ENCODE assay signal across 20 cellular contexts in genomic region chr1:65572701-65573421, GRCh38.
A peak's percentile ranks its signal among the peaks of the same experiment; 100 is the strongest.
DNase-seq lines count a peak whose midpoint lies in the region; ATAC-seq, FAIRE-seq and TF ChIP-seq lines count a peak whose summit lies in the region.
"Had no signal": no experiment of that assay in that cellular context is flagged by ENCODE, and none has a peak within 500 bp of the region (broad histone marks: within the 10 kb centered on the region; RNA-seq: fewer than 3 reads in every experiment).

No MANE protein-coding gene starts in this region.

- CTCF ChIA-PET in HepG2 (lab: Yijun Ruan, JAX; ENCODE audit: low intra/inter-chr PET ratio, low total read pairs): no interaction called here
- CTCF ChIA-PET in WTC11 (lab: Charles Lee): interaction anchor here (1.0 kb wide), 1 partner anchor 115 kb away, joined by 3 read pairs; no protein-coding TSS in a partner anchor
- CTCF ChIA-PET in T-cell (lab: Charles Lee): no interaction called here

- no peaks in the 10 kb centered on the region for H3K27me3 Mint-ChIP-seq in WTC11 (ENCODE audit: low read depth)
- H3K27me3 Mint-ChIP-seq in T-cell: no peaks in the 10 kb centered on the region

- no peak overlapping the region for H3K9ac ChIP-seq in HepG2 (ENCODE audit: insufficient read depth, low read depth, low read length)
- H3K9ac ChIP-seq: KMS-11 had no signal

- TF ChIP-seq RAD21 in HepG2 (CRISPR knock-in tag; IDR thresholded peaks at IDR 0.05): no peak

- no peaks in the 10 kb centered on the region for H4K20me1 ChIP-seq in HepG2 (ENCODE audit: insufficient read depth, low read length)

- H3K4me1 Mint-ChIP-seq in WTC11 (peaks cover 7% of the 10 kb centered on the region), T-cell (no peaks in the 10 kb centered on the region)

- POLR2A ChIA-PET in HepG2 (lab: Yijun Ruan, JAX): no interaction called here
- POLR2A ChIA-PET in WTC11 (lab: Charles Lee): interaction anchor here (0.6 kb wide), 1 partner anchor 67 kb away, joined by 4 read pairs; no protein-coding TSS in a partner anchor
- POLR2A ChIA-PET in T-cell (lab: Charles Lee): no interaction called here

- no peak overlapping the region for H3K4me3 Mint-ChIP-seq in WTC11
- no peak overlapping the region for H3K4me3 Mint-ChIP-seq in T-cell
- H3K4me3 Mint-ChIP-seq: H9, HFFc6 had no signal

- H3K4me2 ChIP-seq in HepG2 (ENCODE audit: low read depth, low read length): no peak overlapping the region
- H3K4me2 ChIP-seq: KMS-11 had no signal

- no peak overlapping the region for H2AFZ ChIP-seq in HepG2 (ENCODE audit: low read length)

- H3K36me3 Mint-ChIP-seq in WTC11 (peaks cover 4% of the 10 kb centered on the region; the same call in 1 of the 2 replicates), T-cell (peaks cover 7% of the 10 kb centered on the region)

- H3K27me3 ChIP-seq in HepG2 (ENCODE audit: control insufficient read depth in 1 of 2, insufficient read depth in 2 of 2, low read length in 2 of 2) (no peaks in the 10 kb centered on the region), right lobe of liver (no peaks in the 10 kb centered on the region), thyroid gland (no peaks in the 10 kb centered on the region)
- H3K27me3 ChIP-seq: BE2C, Peyer's patch, SJSA1 had no signal

- no peak overlapping the region for H3K4me3 ChIP-seq in HepG2 (replicated peaks in 1 of 3; ENCODE audit: insufficient read depth in 1 of 3, low read depth in 2 of 3, low read length in 3 of 3)
- H3K4me3 ChIP-seq in right lobe of liver: no peak overlapping the region
- no peak overlapping the region for H3K4me3 ChIP-seq in thyroid gland (replicated peaks in 1 of 3)
- H3K4me3 ChIP-seq: Peyer's patch, SJSA1 had no signal

- ATAC-seq in HepG2: no peak
- ATAC-seq in right lobe of liver: no peak
- no peak for ATAC-seq in WTC11
- no peak for ATAC-seq in T-cell (replicated peaks in 1 of 4)
- ATAC-seq in GM19035 (IDR thresholded peaks at IDR 0.05; ENCODE audit: unreplicated experiment): no peak

- no peak for DNase-seq in HepG2 (ENCODE audit: low spot score)
- no peak for DNase-seq in right lobe of liver
- DNase-seq in WTC11 (ENCODE audit: low spot score): no peak
- peak; percentile 81 for DNase-seq in myocyte (ENCODE audit: low read depth)
- DNase-seq in T-cell: no peak
- no peak for DNase-seq in thyroid gland
- DNase-seq: BE2C, DMS79, H9, HFFc6, NCI-H1105, NCI-H146, NCI-H2081, NCI-H526, Peyer's patch, SW 1271 had no signal

- intact Hi-C loops in HepG2 (cut with micrococcal nuclease; ENCODE audit: unreplicated experiment): no loop called here
- intact Hi-C loops in right lobe of liver (cut with DNase I): no loop called here
- intact Hi-C loops in thyroid gland (cut with DNase I): no loop called here

- H3K79me2 ChIP-seq in HepG2 (ENCODE audit: insufficient read depth, low read length): no peaks in the 10 kb centered on the region

- 50% methylated on average over 10 of the region's 10 CpGs for WGBS in HepG2 (ENCODE audit: low lambda C conversion rate)
- WGBS in right lobe of liver (ENCODE audit: insufficient coverage, low coverage, low lambda C conversion rate, missing lambda C conversion rate): 93% methylated on average over 9 of the region's 10 CpGs
- 79 to 85% methylated on average over 10 of the region's 10 CpGs for WGBS in thyroid gland, 2 donors

- FAIRE-seq in HepG2 (lab: Jason Lieb, UNC): no peak
- FAIRE-seq: D721Med had no signal

- no peaks in the 10 kb centered on the region for H3K9me3 ChIP-seq in HepG2 (ENCODE audit: low read length)
- H3K9me3 ChIP-seq in right lobe of liver: no peaks in the 10 kb centered on the region
- H3K9me3 ChIP-seq in thyroid gland: no peaks in the 10 kb centered on the region
- H3K9me3 ChIP-seq: BE2C, Peyer's patch, SJSA1 had no signal

- no peak overlapping the region for H3K27ac ChIP-seq in HepG2 (ENCODE audit: extremely low read length, insufficient read depth, low read length)
- no peak overlapping the region for H3K27ac ChIP-seq in right lobe of liver
- H3K27ac ChIP-seq in thyroid gland: no peak overlapping the region
- H3K27ac ChIP-seq: KMS-11, Peyer's patch, SJSA1 had no signal

- H3K36me3 ChIP-seq in HepG2 (replicated peaks in 1 of 2; ENCODE audit: control insufficient read depth in 1 of 2, insufficient read depth in 2 of 2, low read length in 2 of 2) (no peaks in the 10 kb centered on the region), right lobe of liver (peaks cover 0 to 8% (median 0%) of the 10 kb centered on the region in 4 donors), thyroid gland (no peaks in the 10 kb centered on the region)
- H3K36me3 ChIP-seq: BE2C, Peyer's patch, SJSA1 had no signal

- BruUV-seq in HepG2 (replicated peaks; lab: Mats Ljungman, UMichigan): no TSS peak

- TF ChIP-seq CTCF in HepG2 (CRISPR knock-in tag; IDR thresholded peaks at IDR 0.05): no peak
- TF ChIP-seq CTCF in right lobe of liver (IDR thresholded peaks at IDR 0.05): no peak
- no peak for TF ChIP-seq CTCF in WTC11 (IDR thresholded peaks at IDR 0.05)
- TF ChIP-seq CTCF in thyroid gland (IDR thresholded peaks at IDR 0.05): no peak

- H3K27ac Mint-ChIP-seq in WTC11 (peak overlapping the region; percentile 66; the same call in 1 of the 2 replicates), T-cell (no peak overlapping the region)
- H3K27ac Mint-ChIP-seq: H9, HFFc6 had no signal

- TF ChIP-seq EP300 in HepG2 (IDR thresholded peaks at IDR 0.05; ENCODE audit: low read depth in 2 of 2, low read length in 2 of 2) (no peak), HepG2 (CRISPR knock-in tag; IDR thresholded peaks at IDR 0.05; ENCODE audit: borderline replicate concordance) (no peak)

- in situ Hi-C loops in HepG2 (cut with HindIII; ENCODE audit: extremely low pct_ligation_motif_present, low pct_unique_long_range_greater_than_20kb): no loop called here

- H3K9me3 Mint-ChIP-seq in WTC11: peaks cover 11% of the 10 kb centered on the region
- peaks cover 0 to 9% (median 5%) of the 10 kb centered on the region in 3 donors for H3K9me3 Mint-ChIP-seq in T-cell
- H3K9me3 Mint-ChIP-seq: H9 had no signal

- TF ChIP-seq POLR2A in HepG2 (IDR thresholded peaks at IDR 0.05; ENCODE audit: insufficient read depth in 1 of 2, low read depth in 2 of 2, low read length in 2 of 2) (no peak), right lobe of liver (IDR thresholded peaks at IDR 0.05) (no peak), thyroid gland (IDR thresholded peaks at IDR 0.05) (no peak)

- H3K4me1 ChIP-seq in HepG2 (ENCODE audit: insufficient read depth, low read length) (no peaks in the 10 kb centered on the region), right lobe of liver (no peaks in the 10 kb centered on the region), thyroid gland (no peaks in the 10 kb centered on the region)
- H3K4me1 ChIP-seq: BE2C, Peyer's patch, SJSA1 had no signal

TF ChIP-seq in HepG2, 621 proteins besides CTCF, POLR2A, EP300 and RAD21 (continues in another document):
- TF ChIP-seq HNF1B (CRISPR knock-in tag; IDR thresholded peaks at IDR 0.05): no peak
- TF ChIP-seq MTA3 (CRISPR knock-in tag; IDR thresholded peaks at IDR 0.05): no peak
- no peak for TF ChIP-seq ZNF414 (CRISPR knock-in tag; IDR thresholded peaks at IDR 0.05)
- no peak for TF ChIP-seq TCF12 (IDR thresholded peaks at IDR 0.05)
- TF ChIP-seq TCF12 (CRISPR knock-in tag; IDR thresholded peaks at IDR 0.05): no peak
- no peak for TF ChIP-seq ZNF615 (CRISPR knock-in tag; IDR thresholded peaks at IDR 0.05; ENCODE audit: borderline replicate concordance)

TF ChIP-seq in WTC11, 78 proteins besides CTCF, POLR2A, EP300 and RAD21 (continues in another document):
- TF ChIP-seq, protein P1, sequence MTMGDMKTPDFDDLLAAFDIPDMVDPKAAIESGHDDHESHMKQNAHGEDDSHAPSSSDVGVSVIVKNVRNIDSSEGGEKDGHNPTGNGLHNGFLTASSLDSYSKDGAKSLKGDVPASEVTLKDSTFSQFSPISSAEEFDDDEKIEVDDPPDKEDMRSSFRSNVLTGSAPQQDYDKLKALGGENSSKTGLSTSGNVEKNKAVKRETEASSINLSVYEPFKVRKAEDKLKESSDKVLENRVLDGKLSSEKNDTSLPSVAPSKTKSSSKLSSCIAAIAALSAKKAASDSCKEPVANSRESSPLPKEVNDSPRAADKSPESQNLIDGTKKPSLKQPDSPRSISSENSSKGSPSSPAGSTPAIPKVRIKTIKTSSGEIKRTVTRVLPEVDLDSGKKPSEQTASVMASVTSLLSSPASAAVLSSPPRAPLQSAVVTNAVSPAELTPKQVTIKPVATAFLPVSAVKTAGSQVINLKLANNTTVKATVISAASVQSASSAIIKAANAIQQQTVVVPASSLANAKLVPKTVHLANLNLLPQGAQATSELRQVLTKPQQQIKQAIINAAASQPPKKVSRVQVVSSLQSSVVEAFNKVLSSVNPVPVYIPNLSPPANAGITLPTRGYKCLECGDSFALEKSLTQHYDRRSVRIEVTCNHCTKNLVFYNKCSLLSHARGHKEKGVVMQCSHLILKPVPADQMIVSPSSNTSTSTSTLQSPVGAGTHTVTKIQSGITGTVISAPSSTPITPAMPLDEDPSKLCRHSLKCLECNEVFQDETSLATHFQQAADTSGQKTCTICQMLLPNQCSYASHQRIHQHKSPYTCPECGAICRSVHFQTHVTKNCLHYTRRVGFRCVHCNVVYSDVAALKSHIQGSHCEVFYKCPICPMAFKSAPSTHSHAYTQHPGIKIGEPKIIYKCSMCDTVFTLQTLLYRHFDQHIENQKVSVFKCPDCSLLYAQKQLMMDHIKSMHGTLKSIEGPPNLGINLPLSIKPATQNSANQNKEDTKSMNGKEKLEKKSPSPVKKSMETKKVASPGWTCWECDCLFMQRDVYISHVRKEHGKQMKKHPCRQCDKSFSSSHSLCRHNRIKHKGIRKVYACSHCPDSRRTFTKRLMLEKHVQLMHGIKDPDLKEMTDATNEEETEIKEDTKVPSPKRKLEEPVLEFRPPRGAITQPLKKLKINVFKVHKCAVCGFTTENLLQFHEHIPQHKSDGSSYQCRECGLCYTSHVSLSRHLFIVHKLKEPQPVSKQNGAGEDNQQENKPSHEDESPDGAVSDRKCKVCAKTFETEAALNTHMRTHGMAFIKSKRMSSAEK (CRISPR knock-in tag; IDR thresholded peaks at IDR 0.05; ENCODE audit: borderline replicate concordance): no peak
- TF ChIP-seq TCF7 (CRISPR knock-in tag; IDR thresholded peaks at IDR 0.05; ENCODE audit: low read depth) (no peak), FOXK1 (CRISPR knock-in tag; IDR thresholded peaks at IDR 0.05) (no peak), ZMAT4 (CRISPR knock-in tag; IDR thresholded peaks at IDR 0.05) (no peak)
